ENCODE assay signal across 9 cellular contexts in the genomic region with DNA sequence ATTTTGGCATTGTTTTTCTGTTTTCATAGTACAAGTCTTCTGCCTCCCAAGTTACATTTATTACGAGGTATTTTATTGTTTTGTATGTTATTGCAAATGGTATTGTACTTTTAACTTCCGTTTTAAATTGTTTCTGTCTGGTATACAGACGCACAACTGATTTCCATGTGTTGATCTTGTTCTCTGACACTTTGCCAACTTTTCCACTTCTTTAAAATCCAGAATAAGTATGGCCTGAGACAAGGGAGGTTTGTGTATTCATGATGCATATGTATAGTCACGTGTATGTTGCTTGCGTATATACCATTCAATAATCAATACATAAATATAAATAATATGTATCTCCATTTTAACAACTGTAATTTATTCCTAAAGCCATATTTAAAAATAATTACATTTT. TPM values are rescaled to one million over a fixed set of nuclear protein-coding genes. Genes with fewer than 3 reads are reported as not detected.
DNase-seq lines count a peak whose midpoint lies in the region; ATAC-seq and TF ChIP-seq lines count a peak whose summit lies in the region.
"Had no signal": no experiment of that assay in that cellular context is flagged by ENCODE, and none has a peak within 500 bp of the region (broad histone marks: within the 10 kb centered on the region; RNA-seq: fewer than 3 reads in every experiment).

No MANE protein-coding gene starts in this region.

- no peak for TF ChIP-seq POLR2A in spleen (IDR thresholded peaks at IDR 0.05)

- H3K4me3 Mint-ChIP-seq in T-cell: peak overlapping the region in 1 of 3 donors; percentile 64

- intact Hi-C loops in spleen (cut with DNase I; ENCODE audit: low total_unique reads): no loop called here

- H3K27ac Mint-ChIP-seq in T-cell: peak overlapping the region; percentile 68 to 73

- H3K36me3 ChIP-seq in spleen: no peaks in the 10 kb centered on the region

- no peaks in the 10 kb centered on the region for H3K27me3 ChIP-seq in spleen (replicated peaks in 1 of 7)

- H3K27ac ChIP-seq in spleen: peak overlapping the region; percentile 79 to 88 (median 86)

- H3K9me3 Mint-ChIP-seq in T-cell: peaks cover 2 to 21% (median 18%) of the 10 kb centered on the region in 3 donors

- peaks cover 0 to 32% (median 23%) of the 10 kb centered on the region in 6 donors for H3K4me1 ChIP-seq in spleen

- TF ChIP-seq CTCF in spleen (IDR thresholded peaks at IDR 0.05 in 8 of 11, conservative IDR thresholded peaks at IDR 0.05 in 3 of 11): no peak

- H3K27me3 Mint-ChIP-seq in T-cell: no peaks in the 10 kb centered on the region
- H3K27me3 Mint-ChIP-seq: activated CD4-positive, alpha-beta memory T cell treated with anti-CD3 and anti-CD28 coated beads for 36 hours had no signal

- CTCF ChIA-PET in T-cell (lab: Charles Lee): interaction anchor here in 1 of 2 donors (0.7 to 1.0 kb wide), 2 partner anchors 255 to 442 kb away, joined by 5 to 7 read pairs; no protein-coding TSS in a partner anchor

- H3K36me3 Mint-ChIP-seq in T-cell: no peaks in the 10 kb centered on the region

- peak overlapping the region in 7 of 8 donors; percentile 3 to 62 (median 30) for H3K4me3 ChIP-seq in spleen

- 82 to 90% (median 86%) methylated on average over 5 of the region's 5 CpGs for WGBS in spleen, 5 donors

- DNase-seq in SKM-1 treated with dmso at 0.1 percent for 144 hours (lab: John Stamatoyannopoulos, UW; ENCODE audit: unreplicated experiment) (peak; percentile 6), SKM-1 (lab: John Stamatoyannopoulos, UW; ENCODE audit: unreplicated experiment) (no peak), T-cell (no peak), fibroblast of peridontal ligament (ENCODE audit: extremely low read depth) (peak; percentile 40), spleen (no peak), T-helper 9 cell (no peak)
- no peak for DNase-seq in stimulated activated CD4-positive, alpha-beta T cell treated with anti-CD3 and anti-CD28 coated beads, Interleukin-2, amount 100 ng/mL, for 24 hours

- H3K4me1 Mint-ChIP-seq in T-cell: peaks cover 10 to 29% (median 22%) of the 10 kb centered on the region in 3 donors

- peaks cover 2 to 12% (median 9%) of the 10 kb centered on the region in 8 donors for H3K9me3 ChIP-seq in spleen

- POLR2A ChIA-PET in T-cell (lab: Charles Lee): no interaction called here

- ATAC-seq in T-cell (replicated peaks in 1 of 4): no peak
- ATAC-seq in GM21390 (IDR thresholded peaks at IDR 0.05; ENCODE audit: unreplicated experiment): no peak

RNA-seq across cellular contexts. Expression of a gene that starts 41.2 kb away (rescaled TPM):
- total RNA-seq in T-cell (under 1 TPM in 3 of 5 donors, not detected in 2; 0.09 to 0.39 (median 0.12) TPM), spleen (10 to 100 TPM in 2 of 7 donors, 1 to 10 TPM in 5; 2.5 to 24.9 (median 8.1) TPM)
- 1 to 10 TPM; 1.2 to 2.7 (median 1.5) TPM for polyA plus RNA-seq in spleen
- total RNA-seq: activated CD4-positive, alpha-beta memory T cell treated with anti-CD3 and anti-CD28 coated beads for 36 hours had no signal

Comparison
In these comparisons a context has a peak if more than half of its experiments do, and no peak if none do; other contexts are left out.
1. DNase-seq: peak in SKM-1 treated with dmso at 0.1 percent for 144 hours (single experiment) and fibroblast of peridontal ligament (single experiment); none in SKM-1 (single experiment), T-cell (0 of 34), spleen (single experiment), T-helper 9 cell (single experiment) and stimulated activated CD4-positive, alpha-beta T cell treated with anti-CD3 and anti-CD28 coated beads, Interleukin-2, amount 100 ng/mL, for 24 hours (0 of 2).